In the genomic region with DNA sequence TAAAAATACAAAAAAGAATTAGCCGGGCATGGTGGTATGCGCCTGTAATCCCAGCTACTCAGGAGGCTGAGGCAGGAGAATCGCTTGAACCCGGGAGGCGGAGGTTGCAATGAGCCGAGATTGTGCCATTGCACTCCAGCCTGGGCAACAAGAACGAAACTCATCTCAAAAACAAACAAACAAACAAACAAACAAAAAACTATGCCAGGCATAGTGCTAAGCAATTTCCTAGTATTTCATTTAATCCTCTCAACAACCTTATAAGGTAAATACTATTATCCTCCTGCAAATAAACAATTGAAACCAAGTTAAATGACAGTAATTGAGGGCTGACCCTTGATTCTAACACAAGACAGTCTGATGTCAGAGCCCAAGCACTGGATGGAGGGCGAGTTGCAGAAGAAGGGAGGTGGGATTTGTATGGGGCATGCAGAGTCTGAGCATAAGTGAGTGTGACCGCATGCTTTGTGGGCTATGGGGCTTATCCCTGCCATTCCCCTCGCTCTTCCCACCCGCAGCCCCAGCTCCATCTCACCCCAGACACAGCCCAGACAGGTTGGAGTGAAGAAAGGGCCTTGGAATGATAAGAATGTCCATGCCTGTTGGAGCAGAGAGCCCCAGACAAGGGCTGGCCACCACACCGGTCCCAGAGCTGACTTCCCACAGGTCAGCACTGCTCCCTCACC, we compare ENCODE assay signal across 10 cellular contexts. TPM values are rescaled to one million over a fixed set of nuclear protein-coding genes. Genes with fewer than 3 reads are reported as not detected.
DNase-seq lines count a peak whose midpoint lies in the region; ATAC-seq and TF ChIP-seq lines count a peak whose summit lies in the region.
"Had no signal": no experiment of that assay in that cellular context is flagged by ENCODE, and none has a peak within 500 bp of the region (broad histone marks: within the 10 kb centered on the region; RNA-seq: fewer than 3 reads in every experiment).

No MANE protein-coding gene starts in this region.

- DNase-seq in HK-2 (ENCODE audit: unreplicated experiment) (peak; percentile 91), amniotic epithelial cell (ENCODE audit: low read depth) (peak; percentile 81), kidney glomerular epithelial cell (lab: John Stamatoyannopoulos, UW) (peak; percentile 100), GM19240 (ENCODE audit: insufficient read length, low spot score) (no peak), NCI-H345 (lab: John Stamatoyannopoulos, UW) (no peak), HuH-7 (ENCODE audit: low spot score) (no peak), body of pancreas (no peak)
- DNase-seq: activated CD8-positive, alpha-beta T cell treated with anti-CD3 and anti-CD28 coated beads for 36 hours; GDM1; natural killer cell had no signal

- H3K27ac ChIP-seq in body of pancreas: no peak overlapping the region

- no peaks in the 10 kb centered on the region for H3K27me3 ChIP-seq in body of pancreas

- intact Hi-C loops in body of pancreas (cut with DNase I): no loop called here

- ATAC-seq in body of pancreas: no peak
- ATAC-seq: activated CD8-positive, alpha-beta T cell treated with anti-CD3 and anti-CD28 coated beads for 36 hours; natural killer cell had no signal

- TF ChIP-seq CTCF in body of pancreas (IDR thresholded peaks at IDR 0.05): no peak

- H3K4me1 ChIP-seq in body of pancreas: no peaks in the 10 kb centered on the region

- TF ChIP-seq POLR2A in body of pancreas (IDR thresholded peaks at IDR 0.05): no peak

- no peak overlapping the region for H3K4me3 ChIP-seq in body of pancreas

- H3K9me3 ChIP-seq in body of pancreas: no peaks in the 10 kb centered on the region

- WGBS in body of pancreas, 2 donors: 85 to 86% methylated on average over 12 of the region's 12 CpGs

- no peaks in the 10 kb centered on the region for H3K36me3 ChIP-seq in body of pancreas (replicated peaks in 1 of 2; ENCODE audit: insufficient read depth in 1 of 2, low read depth in 2 of 2)

RNA-seq across cellular contexts. Expression of gene RPS14, which starts 24.3 kb away (rescaled TPM):
- 1,000 to 10,000 TPM; 1,348 to 2,916 TPM for total RNA-seq in body of pancreas

RNA-seq across cellular contexts. Expression of gene NDST1, which starts 34.1 kb away (rescaled TPM):
- 10 to 100 TPM; 37.6 to 56.0 TPM for total RNA-seq in body of pancreas

Comparison
In these comparisons a context has a peak if more than half of its experiments do, and no peak if none do; other contexts are left out.
1. DNase-seq: peak in HK-2 (single experiment), amniotic epithelial cell (single experiment) and kidney glomerular epithelial cell (single experiment); none in GM19240 (single experiment), NCI-H345 (single experiment), HuH-7 (single experiment) and body of pancreas (0 of 4).